ENCODE assay signal across 8 cellular contexts in genomic region chr1:14924455-14925325, GRCh38.
A peak's percentile ranks its signal among the peaks of the same experiment; 100 is the strongest.
DNase-seq lines count a peak whose midpoint lies in the region; ATAC-seq and TF ChIP-seq lines count a peak whose summit lies in the region.

No MANE protein-coding gene starts in this region.

- H3K9me3 ChIP-seq in CD4-positive, alpha-beta T cell (ENCODE audit: control insufficient read depth, low read length), result no peaks in the 10 kb centered on the region
- H3K9me3 ChIP-seq in HEK293 (ENCODE audit: control insufficient read depth, insufficient read depth, low read depth, low read length), result no peaks in the 10 kb centered on the region

- H3K4me1 ChIP-seq in HEK293 (ENCODE audit: control insufficient read depth, insufficient read depth, low read length), result no peaks in the 10 kb centered on the region

- CTCF ChIA-PET in CD4-positive, alpha-beta T cell (lab: Charles Lee), result no interaction called here
- CTCF ChIA-PET in HEK293 (lab: Yijun Ruan, JAX), result interaction anchor here (1.1 kb wide), 1 partner anchor 61 kb away, joined by 3 read pairs; no protein-coding TSS in a partner anchor

- H3K4me3 Mint-ChIP-seq in CD4-positive, alpha-beta T cell, result peak overlapping the region; percentile 21
- peak overlapping the region; percentile 22 to 81 (median 54) for H3K4me3 Mint-ChIP-seq in naive thymus-derived CD8-positive, alpha-beta T cell

- no peaks in the 10 kb centered on the region for H3K9me3 Mint-ChIP-seq in CD4-positive, alpha-beta T cell
- H3K9me3 Mint-ChIP-seq in naive thymus-derived CD8-positive, alpha-beta T cell, result peaks cover 0 to 2% (median 0%) of the 10 kb centered on the region in 9 donors

- no peak overlapping the region for H3K27ac Mint-ChIP-seq in CD4-positive, alpha-beta T cell
- H3K27ac Mint-ChIP-seq in naive thymus-derived CD8-positive, alpha-beta T cell, result no peak overlapping the region

- peak in 1 of 10 experiments; percentile 1 for DNase-seq in CD4-positive, alpha-beta T cell
- DNase-seq in activated CD8-positive, alpha-beta memory T cell treated with anti-CD3 and anti-CD28 coated beads, Interleukin-2, amount 50 U/mL, for 48 hours, result peak; percentile 54
- peak; percentile 54 for DNase-seq in fibroblast of the aortic adventitia (ENCODE audit: low read depth)
- no peak for DNase-seq in naive thymus-derived CD8-positive, alpha-beta T cell

- POLR2A ChIA-PET in CD4-positive, alpha-beta T cell (lab: Charles Lee), result no interaction called here
- POLR2A ChIA-PET in HEK293 (lab: Yijun Ruan, JAX), result no interaction called here
- POLR2A ChIA-PET in naive thymus-derived CD8-positive, alpha-beta T cell (lab: Charles Lee), result no interaction called here

- H3K4me3 ChIP-seq in HEK293 (ENCODE audit: low read depth, low read length), result peak overlapping the region; percentile 44
- peak overlapping the region; percentile 72 for H3K4me3 ChIP-seq in fibroblast of the aortic adventitia (ENCODE audit: low read depth, low read length)

- no peaks in the 10 kb centered on the region for H3K36me3 Mint-ChIP-seq in CD4-positive, alpha-beta T cell (ENCODE audit: low read depth)
- H3K36me3 Mint-ChIP-seq in naive thymus-derived CD8-positive, alpha-beta T cell, result no peaks in the 10 kb centered on the region

- no peaks in the 10 kb centered on the region for H3K36me3 ChIP-seq in HEK293 (ENCODE audit: control insufficient read depth in 2 of 2, insufficient read depth in 1 of 2, low read length in 2 of 2)

- peaks cover 51% of the 10 kb centered on the region for H3K27me3 ChIP-seq in CD4-positive, alpha-beta T cell (ENCODE audit: control insufficient read depth, insufficient read depth, low read length)

- no peak overlapping the region for H3K27ac ChIP-seq in CD4-positive, alpha-beta T cell (ENCODE audit: low read depth, low read length)
- peak overlapping the region; percentile 43; the same call in 1 of the 2 replicates for H3K27ac ChIP-seq in HEK293 (ENCODE audit: extremely low read depth, low read depth, low read length)

- TF ChIP-seq CTCF in CD4-positive, alpha-beta T cell (IDR thresholded peaks at IDR 0.05), result no peak
- TF ChIP-seq CTCF in HEK293 (tag by site-specific recombination; IDR thresholded peaks at IDR 0.05) (no peak), fibroblast of the aortic adventitia (IDR thresholded peaks at IDR 0.05; ENCODE audit: insufficient read depth, low read length) (no peak)

- peaks cover 11% of the 10 kb centered on the region for H3K4me1 Mint-ChIP-seq in CD4-positive, alpha-beta T cell (ENCODE audit: low read depth)
- H3K4me1 Mint-ChIP-seq in naive thymus-derived CD8-positive, alpha-beta T cell, result peaks cover 4 to 13% (median 9%) of the 10 kb centered on the region in 4 donors

- ATAC-seq in CD4-positive, alpha-beta T cell (ENCODE audit: poor library complexity), result peak; percentile 17
- peak; percentile 32 to 46 for ATAC-seq in naive thymus-derived CD8-positive, alpha-beta T cell
- ATAC-seq in HG02870 (IDR thresholded peaks at IDR 0.05; ENCODE audit: unreplicated experiment) (no peak), HG02798 (IDR thresholded peaks at IDR 0.05; ENCODE audit: poor library complexity, unreplicated experiment) (no peak), GM18873 (IDR thresholded peaks at IDR 0.05; ENCODE audit: low FRiP score, unreplicated experiment) (no peak)

- H3K27me3 Mint-ChIP-seq in CD4-positive, alpha-beta T cell, result peaks cover 49% of the 10 kb centered on the region
- peaks cover 22 to 77% (median 41%) of the 10 kb centered on the region in 5 donors for H3K27me3 Mint-ChIP-seq in naive thymus-derived CD8-positive, alpha-beta T cell

- intact Hi-C loops in CD4-positive, alpha-beta T cell (cut with DNase I, micrococcal nuclease), result no loop called here

TF ChIP-seq in HEK293, 187 proteins besides CTCF, POLR2A, EP300 and RAD21 (continues in another document):
- TF ChIP-seq ZNF670 (tag by site-specific recombination; IDR thresholded peaks at IDR 0.05; ENCODE audit: low read depth), result no peak
- TF ChIP-seq ZEB2 (tag by site-specific recombination; IDR thresholded peaks at IDR 0.05), result peak; percentile 77; the same call in 1 of the 2 replicates
- TF ChIP-seq ZNF747 (tag by site-specific recombination; IDR thresholded peaks at IDR 0.05), result no peak
- TF ChIP-seq ZNF239 (tag by site-specific recombination; IDR thresholded peaks at IDR 0.05), result no peak
- TF ChIP-seq ZNF335 (tag by site-specific recombination; conservative IDR thresholded peaks at IDR 0.05), result peak; percentile 64
- TF ChIP-seq REST (tag by site-specific recombination; IDR thresholded peaks at IDR 0.05), result no peak
- TF ChIP-seq PRDM10 (tag by site-specific recombination; IDR thresholded peaks at IDR 0.05), result 0 out of 2 replicates have a peak, but pooled peaks have one; percentile 30
- peak; percentile 42; the same call in 1 of the 2 replicates for TF ChIP-seq EGR2 (tag by site-specific recombination; IDR thresholded peaks at IDR 0.05; ENCODE audit: low read depth)
- no peak for TF ChIP-seq ZNF558 (tag by site-specific recombination; IDR thresholded peaks at IDR 0.05)
- peak; percentile 82 for TF ChIP-seq SP7 (tag by site-specific recombination; IDR thresholded peaks at IDR 0.05)
- TF ChIP-seq ZNF202 (tag by site-specific recombination; IDR thresholded peaks at IDR 0.05; ENCODE audit: borderline replicate concordance), result no peak
- TF ChIP-seq ZNF248 (tag by site-specific recombination; IDR thresholded peaks at IDR 0.05), result no peak
- TF ChIP-seq ZBTB8A (tag by site-specific recombination; IDR thresholded peaks at IDR 0.05), result peak; percentile 41
- no peak for TF ChIP-seq ZNF704 (tag by site-specific recombination; IDR thresholded peaks at IDR 0.05)
- no peak for TF ChIP-seq ZNF777 (tag by site-specific recombination; IDR thresholded peaks at IDR 0.05; ENCODE audit: borderline replicate concordance)
- TF ChIP-seq ZNF121 (tag by site-specific recombination; IDR thresholded peaks at IDR 0.05), result no peak

Comparison
In these comparisons a context has a peak if more than half of its experiments do, and no peak if none do; other contexts are left out.
1. ATAC-seq: peak in CD4-positive, alpha-beta T cell (single experiment) and naive thymus-derived CD8-positive, alpha-beta T cell (2 of 2); none in HG02870 (single experiment), HG02798 (single experiment) and GM18873 (single experiment).
2. DNase-seq: peak in activated CD8-positive, alpha-beta memory T cell treated with anti-CD3 and anti-CD28 coated beads, Interleukin-2, amount 50 U/mL, for 48 hours (single experiment) and fibroblast of the aortic adventitia (single experiment); none in naive thymus-derived CD8-positive, alpha-beta T cell (0 of 10).